25 cellular contexts compared by ENCODE assay signal in genomic region chr6:114084327-114084890, GRCh38.
DNase-seq lines count a peak whose midpoint lies in the region; ATAC-seq and TF ChIP-seq lines count a peak whose summit lies in the region.
"Had no signal": no experiment of that assay in that cellular context is flagged by ENCODE, and none has a peak within 500 bp of the region (broad histone marks: within the 10 kb centered on the region; RNA-seq: fewer than 3 reads in every experiment).

No MANE protein-coding gene starts in this region.

- no peaks in the 10 kb centered on the region for H3K36me3 ChIP-seq in BJ (ENCODE audit: control insufficient read depth, insufficient read depth, low read length)
- H3K36me3 ChIP-seq: SJCRH30, stomach, transverse colon had no signal

- ATAC-seq in sciatic nerve (peak; percentile 26), GM19351 (IDR thresholded peaks at IDR 0.05; ENCODE audit: unreplicated experiment) (no peak)
- ATAC-seq: naive thymus-derived CD8-positive, alpha-beta T cell; T-cell had no signal

- H3K27me3 ChIP-seq in BJ (ENCODE audit: control insufficient read depth, insufficient read depth, low read length): no peaks in the 10 kb centered on the region
- H3K27me3 ChIP-seq: SJCRH30, stomach, transverse colon had no signal

- no peak overlapping the region for H3K4me3 ChIP-seq in BJ (ENCODE audit: low read depth, low read length)
- H3K4me3 ChIP-seq in epithelial cell of proximal tubule (ENCODE audit: low read depth, low read length): peak overlapping the region; percentile 25
- H3K4me3 ChIP-seq: SJCRH30, smooth muscle cell, stomach, transverse colon had no signal

- CTCF ChIA-PET in BJ (lab: Yijun Ruan, JAX): no interaction called here

- no peak for TF ChIP-seq CTCF in BJ (IDR thresholded peaks at IDR 0.05; ENCODE audit: insufficient read depth, low read depth, low read length)
- TF ChIP-seq CTCF in epithelial cell of proximal tubule (conservative IDR thresholded peaks at IDR 0.05; ENCODE audit: low read depth, low read length): no peak

- POLR2A ChIA-PET in BJ (lab: Charles Lee): no interaction called here

- intact Hi-C loops in sciatic nerve (cut with DNase I): no loop called here

- DNase-seq in BJ (ENCODE audit: low read depth): peak; percentile 22
- peak; percentile 29 for DNase-seq in LHCN-M2 (ENCODE audit: low read depth)
- no peak for DNase-seq in epithelial cell of proximal tubule (ENCODE audit: low read depth)
- peak; percentile 73 for DNase-seq in sciatic nerve (ENCODE audit: low spot score)
- DNase-seq in activated naive CD4-positive, alpha-beta T cell treated with Interleukin-2 at 50 U/mL for 16 hours: no peak
- no peak for DNase-seq in NCI-H2081 (lab: John Stamatoyannopoulos, UW)
- DNase-seq: activated CD4-positive, alpha-beta memory T cell treated with anti-CD3 and anti-CD28 coated beads for 36 hours; activated CD4-positive, CD25-positive, alpha-beta regulatory T cell; activated CD8-positive, alpha-beta memory T cell treated with anti-CD3 and anti-CD28 coated beads, Interleukin-2, amount 50 U/mL, for 4 hours; aorta; DMS79 treated with DMSO at 0.1 percent for 48 hours; GOT3; kidney; naive thymus-derived CD8-positive, alpha-beta T cell; NCI-H1105 treated with DMSO at 0.1 percent for 48 hours; NCI-H2029 treated with DMSO at 0.1 percent for 48 hours; NCI-H345; NCI-H748 treated with DMSO at 0.1 percent for 48 hours; SJCRH30; stimulated activated CD4-positive, alpha-beta T cell treated with anti-CD3 and anti-CD28 coated beads, Interleukin-1b, Interleukin-23, amount 100 ng/mL, for 48 hours; stomach; T-cell; transverse colon had no signal

Comparison
In these comparisons a context has a peak if more than half of its experiments do, and no peak if none do; other contexts are left out.
1. DNase-seq: peak in BJ (single experiment), LHCN-M2 (single experiment) and sciatic nerve (single experiment); none in epithelial cell of proximal tubule (single experiment), activated naive CD4-positive, alpha-beta T cell treated with Interleukin-2 at 50 U/mL for 16 hours (single experiment) and NCI-H2081 (0 of 2).